ENCODE assay signal across 8 cellular contexts in genomic region chr2:217510790-217511291, GRCh38.
DNase-seq lines count a peak whose midpoint lies in the region; ATAC-seq and TF ChIP-seq lines count a peak whose summit lies in the region.

No MANE protein-coding gene starts in this region.

- no peak overlapping the region for H3K4me3 ChIP-seq in Jurkat, Clone E6-1 (ENCODE audit: low read length)
- H3K4me3 ChIP-seq in ovary: no peak overlapping the region

- intact Hi-C loops in ovary (cut with DNase I): loop anchor here (5.0 to 10.0 kb wide), 5 partner anchors 129 to 819 kb away; partner anchors contain the start of gene IGFBP5 (in 2 of the 4)

- H3K27me3 ChIP-seq in ovary: no peaks in the 10 kb centered on the region

- no peak overlapping the region for H3K27ac ChIP-seq in ovary

- H3K9me3 ChIP-seq in ovary: no peaks in the 10 kb centered on the region

- no peak for ATAC-seq in HG02642 (IDR thresholded peaks at IDR 0.05; ENCODE audit: poor library complexity, unreplicated experiment)

- TF ChIP-seq EP300 in ovary (IDR thresholded peaks at IDR 0.05): no peak

- TF ChIP-seq POLR2A in ovary (IDR thresholded peaks at IDR 0.05): peak; percentile 30

- DNase-seq in activated gamma-delta T cell treated with Interleukin-2 at 50 U/mL for 16 hours (peak; percentile 11), activated gamma-delta T cell (lab: John Stamatoyannopoulos, UW) (no peak), NOMO-1 treated with DMSO at 0.1 percent for 48 hours (lab: John Stamatoyannopoulos, UW; ENCODE audit: unreplicated experiment) (peak; percentile 79), globus pallidus (ENCODE audit: low spot score) (peak; percentile 79), ovary (peak; percentile 61 to 79 (median 69))
- DNase-seq in Jurkat, Clone E6-1 (ENCODE audit: low read depth, low spot score): peak; percentile 81
- peak; percentile 0 for DNase-seq in activated T-helper 9 cell treated with anti-CD3 and anti-CD28 coated beads, Interleukin-2, amount 50 U/mL, for 16 hours (ENCODE audit: low read depth)

- TF ChIP-seq CTCF in ovary (IDR thresholded peaks at IDR 0.05): peak; percentile 30 to 90 (median 79)

- 26 to 30% (median 29%) methylated on average over 9 of the region's 9 CpGs for WGBS in ovary, 3 donors

- peaks cover 3% of the 10 kb centered on the region for H3K4me1 ChIP-seq in ovary (ENCODE audit: insufficient read depth)

- H3K36me3 ChIP-seq in ovary: no peaks in the 10 kb centered on the region
